In the genomic region with DNA sequence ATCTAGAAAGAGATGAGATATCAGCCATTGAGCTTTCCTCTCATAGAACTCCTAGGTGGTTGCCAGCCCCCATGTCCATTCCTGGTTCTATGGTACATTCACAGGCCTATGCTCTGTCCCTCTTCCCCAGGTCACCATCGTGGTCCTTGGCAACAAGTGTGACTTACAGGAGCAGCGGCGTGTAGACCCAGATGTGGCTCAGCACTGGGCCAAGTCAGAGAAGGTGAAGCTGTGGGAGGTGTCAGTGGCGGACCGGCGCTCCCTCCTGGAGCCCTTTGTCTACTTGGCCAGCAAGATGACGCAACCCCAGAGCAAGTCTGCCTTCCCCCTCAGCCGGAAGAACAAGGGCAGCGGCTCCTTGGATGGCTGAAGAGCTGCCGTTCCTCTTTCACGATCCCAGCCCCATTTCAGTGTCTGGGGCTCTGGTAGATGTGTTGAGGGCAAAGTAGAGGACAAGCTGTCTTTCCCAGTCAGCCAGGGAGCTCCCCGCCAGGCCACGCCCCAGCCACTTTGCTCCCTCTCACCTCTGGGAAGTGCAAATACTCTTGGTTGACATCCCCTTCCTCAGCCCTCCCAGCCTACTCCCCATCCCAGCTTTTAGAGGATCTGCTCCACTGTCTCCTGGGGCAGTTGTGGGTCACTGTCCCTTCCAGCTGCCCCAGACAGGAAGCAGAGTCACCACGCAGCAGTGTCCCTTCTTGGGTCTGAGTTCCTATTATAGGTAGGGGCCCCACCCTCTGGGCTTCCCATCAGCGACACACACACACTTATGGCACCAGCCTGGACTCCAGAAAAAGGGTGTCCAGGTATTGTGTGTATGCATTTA, we compare ENCODE assay signal across 1 cellular context.
TF ChIP-seq lines count a peak whose summit lies in the region.

No MANE protein-coding gene starts in this region.

TF ChIP-seq in K562, 482 proteins besides CTCF, POLR2A, EP300 and RAD21 (continued from another document and continues in another):
- TF ChIP-seq ZNF407 (IDR thresholded peaks at IDR 0.05; ENCODE audit: low read depth) (no peak), ZNF444 (CRISPR knock-in tag; IDR thresholded peaks at IDR 0.05) (no peak), ADNP (tag; IDR thresholded peaks at IDR 0.05) (no peak), MAFG (tag; conservative IDR thresholded peaks at IDR 0.05) (no peak), ZNF280A (IDR thresholded peaks at IDR 0.05; ENCODE audit: low read depth, partially characterized antibody) (no peak), MNT (conservative IDR thresholded peaks at IDR 0.05) (peak in 1 of 2 experiments; percentile 39; a peak in 1 of 4 replicates), PYGO2 (tag; IDR thresholded peaks at IDR 0.05) (no peak), SP1 (CRISPR knock-in tag; IDR thresholded peaks at IDR 0.05) (no peak), DIDO1 (tag; IDR thresholded peaks at IDR 0.05; ENCODE audit: low read depth) (no peak), ZFPM2 (CRISPR knock-in tag; IDR thresholded peaks at IDR 0.05) (no peak), NRF1 (conservative IDR thresholded peaks at IDR 0.05 in 1 of 2, IDR thresholded peaks at IDR 0.05 in 1 of 2) (peak; percentile 45 to 52; a peak in 3 of 4 replicates), NFIX (CRISPR knock-in tag; IDR thresholded peaks at IDR 0.05; ENCODE audit: low read depth) (no peak), FOXA3 (CRISPR knock-in tag; conservative IDR thresholded peaks at IDR 0.05 in 1 of 2, IDR thresholded peaks at IDR 0.05 in 1 of 2) (no peak), KAT7 (CRISPR knock-in tag; IDR thresholded peaks at IDR 0.05; ENCODE audit: borderline replicate concordance) (no peak), HOXB6 (CRISPR knock-in tag; IDR thresholded peaks at IDR 0.05; ENCODE audit: borderline replicate concordance) (no peak), NFE2L1 (tag; IDR thresholded peaks at IDR 0.05; ENCODE audit: borderline replicate concordance, low read depth) (no peak), FOXA1 (IDR thresholded peaks at IDR 0.05; ENCODE audit: borderline replicate concordance) (no peak), SMAD4 (CRISPR knock-in tag; conservative IDR thresholded peaks at IDR 0.05) (peak; percentile 93), ARID3B (CRISPR knock-in tag; IDR thresholded peaks at IDR 0.05; ENCODE audit: borderline replicate concordance) (no peak), ZNF217 (CRISPR knock-in tag; IDR thresholded peaks at IDR 0.05) (no peak), MCM3 (IDR thresholded peaks at IDR 0.05) (no peak), CHD4 (IDR thresholded peaks at IDR 0.05; ENCODE audit: insufficient read depth, insufficient replicate concordance, low read depth, low read length, poor library complexity, severe bottlenecking) (no peak), TAF15 (IDR thresholded peaks at IDR 0.05; ENCODE audit: low read depth, low read length) (no peak), PCBP2 (IDR thresholded peaks at IDR 0.05; ENCODE audit: low read depth, low read length, poor library complexity, severe bottlenecking) (no peak), SIX5 (IDR thresholded peaks at IDR 0.05; ENCODE audit: borderline replicate concordance in 1 of 2, insufficient read depth in 1 of 2, low read depth in 1 of 2, low read length in 2 of 2) (no peak), HDAC1 (IDR thresholded peaks at IDR 0.05) (no peak)
- TF ChIP-seq, protein P1, sequence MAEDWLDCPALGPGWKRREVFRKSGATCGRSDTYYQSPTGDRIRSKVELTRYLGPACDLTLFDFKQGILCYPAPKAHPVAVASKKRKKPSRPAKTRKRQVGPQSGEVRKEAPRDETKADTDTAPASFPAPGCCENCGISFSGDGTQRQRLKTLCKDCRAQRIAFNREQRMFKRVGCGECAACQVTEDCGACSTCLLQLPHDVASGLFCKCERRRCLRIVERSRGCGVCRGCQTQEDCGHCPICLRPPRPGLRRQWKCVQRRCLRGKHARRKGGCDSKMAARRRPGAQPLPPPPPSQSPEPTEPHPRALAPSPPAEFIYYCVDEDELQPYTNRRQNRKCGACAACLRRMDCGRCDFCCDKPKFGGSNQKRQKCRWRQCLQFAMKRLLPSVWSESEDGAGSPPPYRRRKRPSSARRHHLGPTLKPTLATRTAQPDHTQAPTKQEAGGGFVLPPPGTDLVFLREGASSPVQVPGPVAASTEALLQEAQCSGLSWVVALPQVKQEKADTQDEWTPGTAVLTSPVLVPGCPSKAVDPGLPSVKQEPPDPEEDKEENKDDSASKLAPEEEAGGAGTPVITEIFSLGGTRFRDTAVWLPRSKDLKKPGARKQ (CRISPR knock-in tag; IDR thresholded peaks at IDR 0.05): no peak
- TF ChIP-seq, protein P2, sequence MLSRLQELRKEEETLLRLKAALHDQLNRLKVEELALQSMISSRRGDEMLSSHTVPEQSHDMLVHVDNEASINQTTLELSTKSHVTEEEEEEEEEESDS (CRISPR knock-in tag; IDR thresholded peaks at IDR 0.05): no peak
- TF ChIP-seq, protein P3, sequence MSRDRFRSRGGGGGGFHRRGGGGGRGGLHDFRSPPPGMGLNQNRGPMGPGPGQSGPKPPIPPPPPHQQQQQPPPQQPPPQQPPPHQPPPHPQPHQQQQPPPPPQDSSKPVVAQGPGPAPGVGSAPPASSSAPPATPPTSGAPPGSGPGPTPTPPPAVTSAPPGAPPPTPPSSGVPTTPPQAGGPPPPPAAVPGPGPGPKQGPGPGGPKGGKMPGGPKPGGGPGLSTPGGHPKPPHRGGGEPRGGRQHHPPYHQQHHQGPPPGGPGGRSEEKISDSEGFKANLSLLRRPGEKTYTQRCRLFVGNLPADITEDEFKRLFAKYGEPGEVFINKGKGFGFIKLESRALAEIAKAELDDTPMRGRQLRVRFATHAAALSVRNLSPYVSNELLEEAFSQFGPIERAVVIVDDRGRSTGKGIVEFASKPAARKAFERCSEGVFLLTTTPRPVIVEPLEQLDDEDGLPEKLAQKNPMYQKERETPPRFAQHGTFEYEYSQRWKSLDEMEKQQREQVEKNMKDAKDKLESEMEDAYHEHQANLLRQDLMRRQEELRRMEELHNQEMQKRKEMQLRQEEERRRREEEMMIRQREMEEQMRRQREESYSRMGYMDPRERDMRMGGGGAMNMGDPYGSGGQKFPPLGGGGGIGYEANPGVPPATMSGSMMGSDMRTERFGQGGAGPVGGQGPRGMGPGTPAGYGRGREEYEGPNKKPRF (IDR thresholded peaks at IDR 0.05; ENCODE audit: low read depth, low read length): no peak
- TF ChIP-seq, protein P4, sequence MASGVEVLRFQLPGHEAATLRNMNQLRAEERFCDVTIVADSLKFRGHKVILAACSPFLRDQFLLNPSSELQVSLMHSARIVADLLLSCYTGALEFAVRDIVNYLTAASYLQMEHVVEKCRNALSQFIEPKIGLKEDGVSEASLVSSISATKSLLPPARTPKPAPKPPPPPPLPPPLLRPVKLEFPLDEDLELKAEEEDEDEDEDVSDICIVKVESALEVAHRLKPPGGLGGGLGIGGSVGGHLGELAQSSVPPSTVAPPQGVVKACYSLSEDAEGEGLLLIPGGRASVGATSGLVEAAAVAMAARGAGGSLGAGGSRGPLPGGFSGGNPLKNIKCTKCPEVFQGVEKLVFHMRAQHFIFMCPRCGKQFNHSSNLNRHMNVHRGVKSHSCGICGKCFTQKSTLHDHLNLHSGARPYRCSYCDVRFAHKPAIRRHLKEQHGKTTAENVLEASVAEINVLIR (CRISPR knock-in tag; IDR thresholded peaks at IDR 0.05): peak; percentile 30; the same call in 1 of the 2 replicates
- TF ChIP-seq, protein P5, sequence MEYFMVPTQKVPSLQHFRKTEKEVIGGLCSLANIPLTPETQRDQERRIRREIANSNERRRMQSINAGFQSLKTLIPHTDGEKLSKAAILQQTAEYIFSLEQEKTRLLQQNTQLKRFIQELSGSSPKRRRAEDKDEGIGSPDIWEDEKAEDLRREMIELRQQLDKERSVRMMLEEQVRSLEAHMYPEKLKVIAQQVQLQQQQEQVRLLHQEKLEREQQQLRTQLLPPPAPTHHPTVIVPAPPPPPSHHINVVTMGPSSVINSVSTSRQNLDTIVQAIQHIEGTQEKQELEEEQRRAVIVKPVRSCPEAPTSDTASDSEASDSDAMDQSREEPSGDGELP (CRISPR knock-in tag; IDR thresholded peaks at IDR 0.05; ENCODE audit: borderline replicate concordance): no peak; the same call in 1 of the 2 replicates
